1 cellular context compared by ENCODE assay signal in the genomic region with DNA sequence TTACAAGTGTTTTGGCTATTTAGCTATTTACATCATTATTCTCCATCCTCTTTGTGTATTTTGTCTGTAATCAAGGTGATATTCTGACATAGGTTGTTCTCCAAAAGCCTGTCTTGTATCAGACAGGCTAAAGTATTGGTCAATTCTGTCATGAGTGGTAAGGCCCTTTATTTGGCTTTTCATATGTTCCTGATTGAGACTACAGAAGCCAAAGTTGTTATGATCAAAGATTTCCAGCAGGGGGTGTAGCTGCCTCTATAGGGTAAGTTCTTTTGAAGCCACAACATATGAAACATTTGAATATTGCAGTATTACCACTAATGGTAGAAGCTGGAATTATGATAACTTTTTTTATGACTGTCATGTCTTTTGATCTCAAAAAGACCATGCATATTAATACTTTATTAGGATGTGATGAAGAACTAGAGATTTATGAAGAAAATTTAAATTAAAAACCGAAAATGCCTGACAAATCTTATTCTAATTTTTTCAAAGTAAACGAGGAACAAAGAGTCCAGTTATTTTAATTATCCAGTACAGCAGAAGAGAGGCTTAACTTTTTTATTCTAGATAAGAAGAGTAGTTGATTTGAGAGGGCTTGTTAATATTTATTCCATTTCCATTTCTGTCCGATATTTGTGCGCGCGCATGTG.
A peak's percentile ranks its signal among the peaks of the same experiment; 100 is the strongest.
TF ChIP-seq lines count a peak whose summit lies in the region.

No MANE protein-coding gene starts in this region.

TF ChIP-seq in HepG2, 621 proteins besides CTCF, POLR2A, EP300 and RAD21 (continued from another document and continues in another):
- TF ChIP-seq, protein P1, sequence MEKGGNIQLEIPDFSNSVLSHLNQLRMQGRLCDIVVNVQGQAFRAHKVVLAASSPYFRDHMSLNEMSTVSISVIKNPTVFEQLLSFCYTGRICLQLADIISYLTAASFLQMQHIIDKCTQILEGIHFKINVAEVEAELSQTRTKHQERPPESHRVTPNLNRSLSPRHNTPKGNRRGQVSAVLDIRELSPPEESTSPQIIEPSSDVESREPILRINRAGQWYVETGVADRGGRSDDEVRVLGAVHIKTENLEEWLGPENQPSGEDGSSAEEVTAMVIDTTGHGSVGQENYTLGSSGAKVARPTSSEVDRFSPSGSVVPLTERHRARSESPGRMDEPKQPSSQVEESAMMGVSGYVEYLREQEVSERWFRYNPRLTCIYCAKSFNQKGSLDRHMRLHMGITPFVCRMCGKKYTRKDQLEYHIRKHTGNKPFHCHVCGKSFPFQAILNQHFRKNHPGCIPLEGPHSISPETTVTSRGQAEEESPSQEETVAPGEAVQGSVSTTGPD (CRISPR knock-in tag; IDR thresholded peaks at IDR 0.05) = no peak
- TF ChIP-seq, protein P2, sequence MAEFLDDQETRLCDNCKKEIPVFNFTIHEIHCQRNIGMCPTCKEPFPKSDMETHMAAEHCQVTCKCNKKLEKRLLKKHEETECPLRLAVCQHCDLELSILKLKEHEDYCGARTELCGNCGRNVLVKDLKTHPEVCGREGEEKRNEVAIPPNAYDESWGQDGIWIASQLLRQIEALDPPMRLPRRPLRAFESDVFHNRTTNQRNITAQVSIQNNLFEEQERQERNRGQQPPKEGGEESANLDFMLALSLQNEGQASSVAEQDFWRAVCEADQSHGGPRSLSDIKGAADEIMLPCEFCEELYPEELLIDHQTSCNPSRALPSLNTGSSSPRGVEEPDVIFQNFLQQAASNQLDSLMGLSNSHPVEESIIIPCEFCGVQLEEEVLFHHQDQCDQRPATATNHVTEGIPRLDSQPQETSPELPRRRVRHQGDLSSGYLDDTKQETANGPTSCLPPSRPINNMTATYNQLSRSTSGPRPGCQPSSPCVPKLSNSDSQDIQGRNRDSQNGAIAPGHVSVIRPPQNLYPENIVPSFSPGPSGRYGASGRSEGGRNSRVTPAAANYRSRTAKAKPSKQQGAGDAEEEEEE (CRISPR knock-in tag; IDR thresholded peaks at IDR 0.05; ENCODE audit: borderline replicate concordance) = no peak
- TF ChIP-seq SETDB1 (CRISPR knock-in tag; IDR thresholded peaks at IDR 0.05; ENCODE audit: borderline replicate concordance) = no peak
- no peak for TF ChIP-seq KDM3A (CRISPR knock-in tag; IDR thresholded peaks at IDR 0.05; ENCODE audit: low read depth)
- TF ChIP-seq GATA4 (IDR thresholded peaks at IDR 0.05; ENCODE audit: borderline replicate concordance, low read depth) = no peak
- no peak for TF ChIP-seq ZBTB3 (CRISPR knock-in tag; IDR thresholded peaks at IDR 0.05; ENCODE audit: borderline replicate concordance, low read depth)
- no peak for TF ChIP-seq NFYB (CRISPR knock-in tag; IDR thresholded peaks at IDR 0.05)
- TF ChIP-seq CREB1 (IDR thresholded peaks at IDR 0.05) = no peak
- TF ChIP-seq CREB1 (CRISPR knock-in tag; IDR thresholded peaks at IDR 0.05) = no peak
- TF ChIP-seq ZNF264 (CRISPR knock-in tag; IDR thresholded peaks at IDR 0.05) = no peak
- no peak for TF ChIP-seq ZNF430 (CRISPR knock-in tag; IDR thresholded peaks at IDR 0.05)
- TF ChIP-seq, protein P3, sequence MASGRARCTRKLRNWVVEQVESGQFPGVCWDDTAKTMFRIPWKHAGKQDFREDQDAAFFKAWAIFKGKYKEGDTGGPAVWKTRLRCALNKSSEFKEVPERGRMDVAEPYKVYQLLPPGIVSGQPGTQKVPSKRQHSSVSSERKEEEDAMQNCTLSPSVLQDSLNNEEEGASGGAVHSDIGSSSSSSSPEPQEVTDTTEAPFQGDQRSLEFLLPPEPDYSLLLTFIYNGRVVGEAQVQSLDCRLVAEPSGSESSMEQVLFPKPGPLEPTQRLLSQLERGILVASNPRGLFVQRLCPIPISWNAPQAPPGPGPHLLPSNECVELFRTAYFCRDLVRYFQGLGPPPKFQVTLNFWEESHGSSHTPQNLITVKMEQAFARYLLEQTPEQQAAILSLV (CRISPR knock-in tag; IDR thresholded peaks at IDR 0.05; ENCODE audit: borderline replicate concordance) = no peak
- 0 out of 2 replicates have a peak, but pooled peaks have one; percentile 22 for TF ChIP-seq ZNF205 (CRISPR knock-in tag; IDR thresholded peaks at IDR 0.05)
- TF ChIP-seq NR3C1 (CRISPR knock-in tag; IDR thresholded peaks at IDR 0.05) = no peak
- TF ChIP-seq, protein P4, sequence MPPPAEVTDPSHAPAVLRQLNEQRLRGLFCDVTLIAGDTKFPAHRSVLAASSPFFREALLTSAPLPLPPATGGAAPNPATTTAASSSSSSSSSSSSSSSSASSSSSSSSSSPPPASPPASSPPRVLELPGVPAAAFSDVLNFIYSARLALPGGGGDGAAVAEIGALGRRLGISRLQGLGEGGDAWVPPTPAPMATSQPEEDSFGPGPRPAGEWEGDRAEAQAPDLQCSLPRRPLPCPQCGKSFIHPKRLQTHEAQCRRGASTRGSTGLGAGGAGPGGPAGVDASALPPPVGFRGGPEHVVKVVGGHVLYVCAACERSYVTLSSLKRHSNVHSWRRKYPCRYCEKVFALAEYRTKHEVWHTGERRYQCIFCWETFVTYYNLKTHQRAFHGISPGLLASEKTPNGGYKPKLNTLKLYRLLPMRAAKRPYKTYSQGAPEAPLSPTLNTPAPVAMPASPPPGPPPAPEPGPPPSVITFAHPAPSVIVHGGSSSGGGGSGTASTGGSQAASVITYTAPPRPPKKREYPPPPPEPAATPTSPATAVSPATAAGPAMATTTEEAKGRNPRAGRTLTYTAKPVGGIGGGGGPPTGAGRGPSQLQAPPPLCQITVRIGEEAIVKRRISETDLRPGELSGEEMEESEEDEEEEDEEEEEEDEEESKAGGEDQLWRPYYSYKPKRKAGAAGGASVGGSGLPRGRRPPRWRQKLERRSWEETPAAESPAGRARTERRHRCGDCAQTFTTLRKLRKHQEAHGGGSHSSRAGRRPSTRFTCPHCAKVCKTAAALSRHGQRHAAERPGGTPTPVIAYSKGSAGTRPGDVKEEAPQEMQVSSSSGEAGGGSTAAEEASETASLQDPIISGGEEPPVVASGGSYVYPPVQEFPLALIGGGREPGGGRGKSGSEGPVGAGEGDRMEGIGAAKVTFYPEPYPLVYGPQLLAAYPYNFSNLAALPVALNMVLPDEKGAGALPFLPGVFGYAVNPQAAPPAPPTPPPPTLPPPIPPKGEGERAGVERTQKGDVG (CRISPR knock-in tag; IDR thresholded peaks at IDR 0.05; ENCODE audit: borderline replicate concordance) = no peak
- TF ChIP-seq XRCC5 (optimal IDR thresholded peaks at IDR 0.05; ENCODE audit: low read length) = no peak
- TF ChIP-seq, protein P5, sequence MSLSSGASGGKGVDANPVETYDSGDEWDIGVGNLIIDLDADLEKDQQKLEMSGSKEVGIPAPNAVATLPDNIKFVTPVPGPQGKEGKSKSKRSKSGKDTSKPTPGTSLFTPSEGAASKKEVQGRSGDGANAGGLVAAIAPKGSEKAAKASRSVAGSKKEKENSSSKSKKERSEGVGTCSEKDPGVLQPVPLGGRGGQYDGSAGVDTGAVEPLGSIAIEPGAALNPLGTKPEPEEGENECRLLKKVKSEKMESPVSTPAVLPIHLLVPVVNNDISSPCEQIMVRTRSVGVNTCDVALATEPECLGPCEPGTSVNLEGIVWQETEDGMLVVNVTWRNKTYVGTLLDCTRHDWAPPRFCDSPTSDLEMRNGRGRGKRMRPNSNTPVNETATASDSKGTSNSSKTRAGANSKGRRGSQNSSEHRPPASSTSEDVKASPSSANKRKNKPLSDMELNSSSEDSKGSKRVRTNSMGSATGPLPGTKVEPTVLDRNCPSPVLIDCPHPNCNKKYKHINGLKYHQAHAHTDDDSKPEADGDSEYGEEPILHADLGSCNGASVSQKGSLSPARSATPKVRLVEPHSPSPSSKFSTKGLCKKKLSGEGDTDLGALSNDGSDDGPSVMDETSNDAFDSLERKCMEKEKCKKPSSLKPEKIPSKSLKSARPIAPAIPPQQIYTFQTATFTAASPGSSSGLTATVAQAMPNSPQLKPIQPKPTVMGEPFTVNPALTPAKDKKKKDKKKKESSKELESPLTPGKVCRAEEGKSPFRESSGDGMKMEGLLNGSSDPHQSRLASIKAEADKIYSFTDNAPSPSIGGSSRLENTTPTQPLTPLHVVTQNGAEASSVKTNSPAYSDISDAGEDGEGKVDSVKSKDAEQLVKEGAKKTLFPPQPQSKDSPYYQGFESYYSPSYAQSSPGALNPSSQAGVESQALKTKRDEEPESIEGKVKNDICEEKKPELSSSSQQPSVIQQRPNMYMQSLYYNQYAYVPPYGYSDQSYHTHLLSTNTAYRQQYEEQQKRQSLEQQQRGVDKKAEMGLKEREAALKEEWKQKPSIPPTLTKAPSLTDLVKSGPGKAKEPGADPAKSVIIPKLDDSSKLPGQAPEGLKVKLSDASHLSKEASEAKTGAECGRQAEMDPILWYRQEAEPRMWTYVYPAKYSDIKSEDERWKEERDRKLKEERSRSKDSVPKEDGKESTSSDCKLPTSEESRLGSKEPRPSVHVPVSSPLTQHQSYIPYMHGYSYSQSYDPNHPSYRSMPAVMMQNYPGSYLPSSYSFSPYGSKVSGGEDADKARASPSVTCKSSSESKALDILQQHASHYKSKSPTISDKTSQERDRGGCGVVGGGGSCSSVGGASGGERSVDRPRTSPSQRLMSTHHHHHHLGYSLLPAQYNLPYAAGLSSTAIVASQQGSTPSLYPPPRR (CRISPR knock-in tag; IDR thresholded peaks at IDR 0.05; ENCODE audit: borderline replicate concordance) = no peak
- TF ChIP-seq, protein P6, sequence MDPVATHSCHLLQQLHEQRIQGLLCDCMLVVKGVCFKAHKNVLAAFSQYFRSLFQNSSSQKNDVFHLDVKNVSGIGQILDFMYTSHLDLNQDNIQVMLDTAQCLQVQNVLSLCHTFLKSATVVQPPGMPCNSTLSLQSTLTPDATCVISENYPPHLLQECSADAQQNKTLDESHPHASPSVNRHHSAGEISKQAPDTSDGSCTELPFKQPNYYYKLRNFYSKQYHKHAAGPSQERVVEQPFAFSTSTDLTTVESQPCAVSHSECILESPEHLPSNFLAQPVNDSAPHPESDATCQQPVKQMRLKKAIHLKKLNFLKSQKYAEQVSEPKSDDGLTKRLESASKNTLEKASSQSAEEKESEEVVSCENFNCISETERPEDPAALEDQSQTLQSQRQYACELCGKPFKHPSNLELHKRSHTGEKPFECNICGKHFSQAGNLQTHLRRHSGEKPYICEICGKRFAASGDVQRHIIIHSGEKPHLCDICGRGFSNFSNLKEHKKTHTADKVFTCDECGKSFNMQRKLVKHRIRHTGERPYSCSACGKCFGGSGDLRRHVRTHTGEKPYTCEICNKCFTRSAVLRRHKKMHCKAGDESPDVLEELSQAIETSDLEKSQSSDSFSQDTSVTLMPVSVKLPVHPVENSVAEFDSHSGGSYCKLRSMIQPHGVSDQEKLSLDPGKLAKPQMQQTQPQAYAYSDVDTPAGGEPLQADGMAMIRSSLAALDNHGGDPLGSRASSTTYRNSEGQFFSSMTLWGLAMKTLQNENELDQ (CRISPR knock-in tag; IDR thresholded peaks at IDR 0.05; ENCODE audit: borderline replicate concordance) = no peak
- TF ChIP-seq, protein P7, sequence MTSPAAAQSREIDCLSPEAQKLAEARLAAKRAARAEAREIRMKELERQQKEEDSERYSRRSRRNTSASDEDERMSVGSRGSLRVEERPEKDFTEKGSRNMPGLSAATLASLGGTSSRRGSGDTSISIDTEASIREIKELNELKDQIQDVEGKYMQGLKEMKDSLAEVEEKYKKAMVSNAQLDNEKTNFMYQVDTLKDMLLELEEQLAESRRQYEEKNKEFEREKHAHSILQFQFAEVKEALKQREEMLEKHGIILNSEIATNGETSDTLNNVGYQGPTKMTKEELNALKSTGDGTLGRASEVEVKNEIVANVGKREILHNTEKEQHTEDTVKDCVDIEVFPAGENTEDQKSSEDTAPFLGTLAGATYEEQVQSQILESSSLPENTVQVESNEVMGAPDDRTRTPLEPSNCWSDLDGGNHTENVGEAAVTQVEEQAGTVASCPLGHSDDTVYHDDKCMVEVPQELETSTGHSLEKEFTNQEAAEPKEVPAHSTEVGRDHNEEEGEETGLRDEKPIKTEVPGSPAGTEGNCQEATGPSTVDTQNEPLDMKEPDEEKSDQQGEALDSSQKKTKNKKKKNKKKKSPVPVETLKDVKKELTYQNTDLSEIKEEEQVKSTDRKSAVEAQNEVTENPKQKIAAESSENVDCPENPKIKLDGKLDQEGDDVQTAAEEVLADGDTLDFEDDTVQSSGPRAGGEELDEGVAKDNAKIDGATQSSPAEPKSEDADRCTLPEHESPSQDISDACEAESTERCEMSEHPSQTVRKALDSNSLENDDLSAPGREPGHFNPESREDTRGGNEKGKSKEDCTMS (CRISPR knock-in tag; conservative IDR thresholded peaks at IDR 0.05) = no peak
- TF ChIP-seq BRD4 (CRISPR knock-in tag; IDR thresholded peaks at IDR 0.05) = no peak
- no peak for TF ChIP-seq ZBTB1 (CRISPR knock-in tag; IDR thresholded peaks at IDR 0.05; ENCODE audit: borderline replicate concordance)
- no peak for TF ChIP-seq NCOR1 (IDR thresholded peaks at IDR 0.05; ENCODE audit: borderline replicate concordance, low read length)
- TF ChIP-seq, protein P8, sequence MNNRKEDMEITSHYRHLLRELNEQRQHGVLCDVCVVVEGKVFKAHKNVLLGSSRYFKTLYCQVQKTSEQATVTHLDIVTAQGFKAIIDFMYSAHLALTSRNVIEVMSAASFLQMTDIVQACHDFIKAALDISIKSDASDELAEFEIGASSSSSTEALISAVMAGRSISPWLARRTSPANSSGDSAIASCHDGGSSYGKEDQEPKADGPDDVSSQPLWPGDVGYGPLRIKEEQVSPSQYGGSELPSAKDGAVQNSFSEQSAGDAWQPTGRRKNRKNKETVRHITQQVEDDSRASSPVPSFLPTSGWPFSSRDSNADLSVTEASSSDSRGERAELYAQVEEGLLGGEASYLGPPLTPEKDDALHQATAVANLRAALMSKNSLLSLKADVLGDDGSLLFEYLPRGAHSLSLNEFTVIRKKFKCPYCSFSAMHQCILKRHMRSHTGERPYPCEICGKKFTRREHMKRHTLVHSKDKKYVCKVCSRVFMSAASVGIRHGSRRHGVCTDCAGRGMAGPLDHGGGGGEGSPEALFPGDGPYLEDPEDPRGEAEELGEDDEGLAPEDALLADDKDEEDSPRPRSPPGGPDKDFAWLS (CRISPR knock-in tag; IDR thresholded peaks at IDR 0.05; ENCODE audit: borderline replicate concordance) = no peak
- no peak for TF ChIP-seq NR2F2 (IDR thresholded peaks at IDR 0.05; ENCODE audit: borderline replicate concordance, low read depth)
- no peak for TF ChIP-seq ZSCAN20 (CRISPR knock-in tag; IDR thresholded peaks at IDR 0.05; ENCODE audit: borderline replicate concordance)
- TF ChIP-seq, protein P9, sequence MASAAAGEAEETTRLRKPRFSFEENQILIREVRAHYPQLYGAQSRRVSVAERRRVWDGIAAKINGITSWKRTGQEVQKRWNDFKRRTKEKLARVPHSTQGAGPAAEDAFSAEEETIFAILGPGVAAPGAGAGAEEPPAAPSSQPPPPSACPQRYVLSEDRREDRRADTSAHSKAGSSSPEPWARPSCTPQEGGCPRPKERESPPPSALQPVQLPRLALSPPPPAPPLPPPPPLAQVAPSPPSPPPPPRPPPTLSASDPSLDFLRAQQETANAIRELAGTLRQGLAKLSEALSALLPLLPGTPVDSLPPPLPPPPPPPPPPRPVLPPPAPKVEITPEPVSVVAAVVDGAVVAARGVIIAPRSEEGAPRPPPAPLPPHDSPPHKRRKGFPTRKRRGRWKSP (CRISPR knock-in tag; IDR thresholded peaks at IDR 0.05) = no peak
- TF ChIP-seq PHF20 (CRISPR knock-in tag; IDR thresholded peaks at IDR 0.05) = no peak
- no peak for TF ChIP-seq ZNF143 (CRISPR knock-in tag; IDR thresholded peaks at IDR 0.05)
- no peak for TF ChIP-seq SP4 (CRISPR knock-in tag; IDR thresholded peaks at IDR 0.05)
- no peak for TF ChIP-seq ZNF567 (CRISPR knock-in tag; IDR thresholded peaks at IDR 0.05; ENCODE audit: borderline replicate concordance)
- no peak for TF ChIP-seq ZNF556 (CRISPR knock-in tag; IDR thresholded peaks at IDR 0.05; ENCODE audit: borderline replicate concordance)
